ENCODE assay signal across 8 cellular contexts in the genomic region with DNA sequence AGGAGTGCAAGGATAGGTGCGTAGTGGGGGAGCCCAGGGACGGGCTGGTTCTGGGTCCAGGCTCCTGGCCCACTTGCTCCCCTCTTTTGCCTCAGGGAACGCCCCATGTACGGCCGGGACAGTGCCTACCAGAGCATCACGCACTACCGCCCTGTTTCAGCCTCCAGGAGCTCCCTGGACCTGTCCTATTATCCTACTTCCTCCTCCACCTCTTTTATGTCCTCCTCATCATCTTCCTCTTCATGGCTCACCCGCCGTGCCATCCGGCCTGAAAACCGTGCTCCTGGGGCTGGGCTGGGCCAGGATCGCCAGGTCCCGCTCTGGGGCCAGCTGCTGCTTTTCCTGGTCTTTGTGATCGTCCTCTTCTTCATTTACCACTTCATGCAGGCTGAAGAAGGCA. TPM values are rescaled to one million over a fixed set of nuclear protein-coding genes. Genes with fewer than 3 reads are reported as not detected.
DNase-seq lines count a peak whose midpoint lies in the region; ATAC-seq and TF ChIP-seq lines count a peak whose summit lies in the region.

No MANE protein-coding gene starts in this region.

- no peak overlapping the region for H3K18ac ChIP-seq in mesenchymal stem cell (ENCODE audit: low read depth in 1 of 2, low read length in 2 of 2)

- no peak for TF ChIP-seq CTCF in ascending aorta (IDR thresholded peaks at IDR 0.05)
- TF ChIP-seq CTCF in transverse colon (IDR thresholded peaks at IDR 0.05): no peak

- H3K4me3 ChIP-seq in right cardiac atrium (ENCODE audit: low read length): no peak overlapping the region
- peak overlapping the region; percentile 64 to 79 for H3K4me3 ChIP-seq in ascending aorta
- peak overlapping the region in 1 of 2 experiments; percentile 83 for H3K4me3 ChIP-seq in mesenchymal stem cell (ENCODE audit: insufficient read depth in 1 of 2, low read depth in 1 of 2, low read length in 2 of 2)
- peak overlapping the region in 1 of 4 donors; percentile 73 for H3K4me3 ChIP-seq in transverse colon

- 70% methylated on average over 14 of the region's 14 CpGs for WGBS in right cardiac atrium
- WGBS in mesenchymal stem cell: 94% methylated on average over 11 of the region's 14 CpGs
- WGBS in transverse colon (ENCODE audit: low coverage in 1 of 2), 2 donors: 79% methylated on average over 14 of the region's 14 CpGs; no CpG with 5 or more reads in 1 of the 2 donors

- peak overlapping the region; percentile 97 for H3K9ac ChIP-seq in mesenchymal stem cell (ENCODE audit: low read length)

- H2BK5ac ChIP-seq in mesenchymal stem cell (ENCODE audit: low read depth, low read length, poor library complexity, severe bottlenecking): no peak overlapping the region

- H3K36me3 ChIP-seq in ascending aorta (no peaks in the 10 kb centered on the region), mesenchymal stem cell (ENCODE audit: control insufficient read depth in 1 of 2, insufficient read depth in 2 of 2, low read depth in 1 of 2, low read length in 2 of 2) (peaks cover 8 to 16% of the 10 kb centered on the region in 2 experiments), transverse colon (no peaks in the 10 kb centered on the region)

- H3K4me2 ChIP-seq in mesenchymal stem cell (ENCODE audit: low read length, poor library complexity, severe bottlenecking): peak overlapping the region; percentile 42

- H2BK120ac ChIP-seq in mesenchymal stem cell (ENCODE audit: low read depth, low read length): no peak overlapping the region

- H3K23ac ChIP-seq in mesenchymal stem cell (ENCODE audit: low read length in 2 of 2): no peak overlapping the region

- DNase-seq in Right ventricle myocardium inferior (ENCODE audit: missing footprints) (peak; percentile 9), right cardiac atrium (no peak), ascending aorta (ENCODE audit: low spot score in 2 of 2) (no peak), mesenchymal stem cell (no peak), transverse colon (no peak), DMS79 (lab: John Stamatoyannopoulos, UW) (no peak), HPDE6-E6E7 (ENCODE audit: extremely low spot score) (no peak)

- H3K9me3 ChIP-seq in right cardiac atrium (ENCODE audit: control insufficient read depth, low read length): no peaks in the 10 kb centered on the region
- H3K9me3 ChIP-seq in ascending aorta: no peaks in the 10 kb centered on the region
- H3K9me3 ChIP-seq in mesenchymal stem cell (ENCODE audit: control insufficient read depth, low read length): no peaks in the 10 kb centered on the region
- no peaks in the 10 kb centered on the region for H3K9me3 ChIP-seq in transverse colon

- H3K4ac ChIP-seq in mesenchymal stem cell (ENCODE audit: low read depth in 1 of 2, low read length in 2 of 2): no peak overlapping the region

- no peak overlapping the region for H2BK15ac ChIP-seq in mesenchymal stem cell (ENCODE audit: low read depth, poor library complexity, severe bottlenecking)

- TF ChIP-seq EP300 in transverse colon (IDR thresholded peaks at IDR 0.05; ENCODE audit: low read depth): no peak

- no peak overlapping the region for H3K14ac ChIP-seq in mesenchymal stem cell (ENCODE audit: low read length in 2 of 2)

- H3K4me1 ChIP-seq in right cardiac atrium (ENCODE audit: control insufficient read depth, insufficient read depth, low read length) (no peaks in the 10 kb centered on the region), ascending aorta (peaks cover 5 to 18% of the 10 kb centered on the region in 2 donors), mesenchymal stem cell (ENCODE audit: control insufficient read depth, insufficient read depth, low read depth, low read length) (peaks cover 10% of the 10 kb centered on the region), transverse colon (peaks cover 0 to 17% (median 7%) of the 10 kb centered on the region in 4 donors)

- no peak overlapping the region for H4K91ac ChIP-seq in mesenchymal stem cell (ENCODE audit: low read length)

- TF ChIP-seq POLR2A in transverse colon (IDR thresholded peaks at IDR 0.05): no peak

- no peak overlapping the region for H2AK5ac ChIP-seq in mesenchymal stem cell (ENCODE audit: low read length, severe bottlenecking)

- peaks cover 5% of the 10 kb centered on the region for H3K79me1 ChIP-seq in mesenchymal stem cell (replicated peaks; ENCODE audit: low read length, poor library complexity, severe bottlenecking)

- no peaks in the 10 kb centered on the region for H3K27me3 ChIP-seq in right cardiac atrium (ENCODE audit: control insufficient read depth, insufficient read depth)
- H3K27me3 ChIP-seq in ascending aorta: no peaks in the 10 kb centered on the region
- no peaks in the 10 kb centered on the region for H3K27me3 ChIP-seq in mesenchymal stem cell (ENCODE audit: control insufficient read depth in 1 of 2, insufficient read depth in 1 of 2, low read length in 2 of 2)
- no peaks in the 10 kb centered on the region for H3K27me3 ChIP-seq in transverse colon

- intact Hi-C loops in Right ventricle myocardium inferior (cut with DNase I): loop anchor here (10.0 kb wide), 1 partner anchor 366 kb away; a partner anchor contains a TSS
- intact Hi-C loops in right cardiac atrium (cut with DNase I): no loop called here
- intact Hi-C loops in ascending aorta (cut with DNase I): no loop called here
- intact Hi-C loops in transverse colon (cut with DNase I; ENCODE audit: low total_unique reads): no loop called here

- H3K27ac ChIP-seq in right cardiac atrium (ENCODE audit: low read length) (no peak overlapping the region), ascending aorta (peak overlapping the region in 1 of 2 donors; percentile 96), mesenchymal stem cell (ENCODE audit: low read length, poor library complexity, severe bottlenecking) (no peak overlapping the region), transverse colon (peak overlapping the region; percentile 95 to 99 (median 96))

- no peak overlapping the region for H2AFZ ChIP-seq in mesenchymal stem cell (ENCODE audit: low read depth, low read length)

- H4K8ac ChIP-seq in mesenchymal stem cell (ENCODE audit: low read length): no peak overlapping the region

- ATAC-seq in Right ventricle myocardium inferior: no peak
- ATAC-seq in right cardiac atrium: no peak
- no peak for ATAC-seq in GM19324 (IDR thresholded peaks at IDR 0.05; ENCODE audit: low FRiP score, unreplicated experiment)

- no peak overlapping the region for H2BK12ac ChIP-seq in mesenchymal stem cell (ENCODE audit: low read length in 2 of 2)

- in situ Hi-C loops in transverse colon (cut with MboI; ENCODE audit: low pct_ligation_motif_present in 1 of 4, low pct_unique_long_range_greater_than_20kb in 1 of 4, low sequenced_read_pairs in 3 of 4): no loop called here

RNA-seq across cellular contexts. Expression of a gene that starts 1.7 kb away (rescaled TPM):
- 51.1 TPM for total RNA-seq in Right ventricle myocardium inferior
- 10 to 100 TPM; 58.5 to 72.9 (median 60.0) TPM for total RNA-seq in right cardiac atrium
- 86.1 TPM for polyA plus RNA-seq in right cardiac atrium
- total RNA-seq in ascending aorta: 86.3 TPM
- 66.4 TPM for polyA plus RNA-seq in mesenchymal stem cell (2013, experiment 1 of 2)
- 66.8 TPM for polyA plus RNA-seq in mesenchymal stem cell (2013, experiment 2 of 2)
- 10 to 100 TPM; 27.3 to 89.8 (median 55.5) TPM for total RNA-seq in transverse colon

RNA-seq across cellular contexts. Expression of a gene that starts 6.4 kb away (rescaled TPM):
- 253 TPM for total RNA-seq in Right ventricle myocardium inferior
- total RNA-seq in right cardiac atrium: 100 to 1,000 TPM; 262 to 363 (median 298) TPM
- polyA plus RNA-seq in right cardiac atrium: 271 TPM
- 6,152 TPM for total RNA-seq in ascending aorta
- 667 TPM for polyA plus RNA-seq in mesenchymal stem cell (2013, experiment 1 of 2)
- polyA plus RNA-seq in mesenchymal stem cell (2013, experiment 2 of 2): 624 TPM
- 1,000 to 10,000 TPM in 2 of 4 donors, 100 to 1,000 TPM in 2; 632 to 3,163 (median 1,262) TPM for total RNA-seq in transverse colon

RNA-seq across cellular contexts. Expression of a gene that starts 17.4 kb away (rescaled TPM):
- total RNA-seq in Right ventricle myocardium inferior (2,181 TPM), right cardiac atrium (1,000 to 10,000 TPM; 2,034 to 2,544 (median 2,211) TPM), ascending aorta (4,298 TPM), transverse colon (1,000 to 10,000 TPM; 1,352 to 4,861 (median 3,415) TPM)
- polyA plus RNA-seq in right cardiac atrium: 2,857 TPM
- 4,138 TPM for polyA plus RNA-seq in mesenchymal stem cell (2013, experiment 1 of 2)
- 3,979 TPM for polyA plus RNA-seq in mesenchymal stem cell (2013, experiment 2 of 2)

RNA-seq across cellular contexts. Expression of a gene that starts 28.3 kb away (rescaled TPM):
- 52.3 TPM for total RNA-seq in Right ventricle myocardium inferior
- 10 to 100 TPM; 47.3 to 52.6 (median 51.2) TPM for total RNA-seq in right cardiac atrium
- polyA plus RNA-seq in right cardiac atrium: 60.5 TPM
- total RNA-seq in ascending aorta: 52.5 TPM
- 53.5 TPM for polyA plus RNA-seq in mesenchymal stem cell (2013, experiment 1 of 2)
- 52.9 TPM for polyA plus RNA-seq in mesenchymal stem cell (2013, experiment 2 of 2)
- total RNA-seq in transverse colon: 100 to 1,000 TPM in 1 of 4 donors, 10 to 100 TPM in 3; 15.9 to 156 (median 36.9) TPM

RNA-seq across cellular contexts. Expression of a gene that starts 30.6 kb away (rescaled TPM):
- 36.1 TPM for total RNA-seq in Right ventricle myocardium inferior
- 10 to 100 TPM; 38.0 to 45.0 (median 39.0) TPM for total RNA-seq in right cardiac atrium
- polyA plus RNA-seq in right cardiac atrium: 43.9 TPM
- 33.4 TPM for total RNA-seq in ascending aorta
- polyA plus RNA-seq in mesenchymal stem cell (2013, experiment 1 of 2): 15.9 TPM
- polyA plus RNA-seq in mesenchymal stem cell (2013, experiment 2 of 2): 14.1 TPM
- 100 to 1,000 TPM in 2 of 4 donors, 10 to 100 TPM in 2; 46.7 to 495 (median 101) TPM for total RNA-seq in transverse colon

Comparison
In these comparisons a context has a peak if more than half of its experiments do, and no peak if none do; other contexts are left out.
1. H3K27ac ChIP-seq: peak in transverse colon (4 of 4); none in right cardiac atrium (single experiment) and mesenchymal stem cell (single experiment).